13 cellular contexts compared by ENCODE assay signal in the genomic region with DNA sequence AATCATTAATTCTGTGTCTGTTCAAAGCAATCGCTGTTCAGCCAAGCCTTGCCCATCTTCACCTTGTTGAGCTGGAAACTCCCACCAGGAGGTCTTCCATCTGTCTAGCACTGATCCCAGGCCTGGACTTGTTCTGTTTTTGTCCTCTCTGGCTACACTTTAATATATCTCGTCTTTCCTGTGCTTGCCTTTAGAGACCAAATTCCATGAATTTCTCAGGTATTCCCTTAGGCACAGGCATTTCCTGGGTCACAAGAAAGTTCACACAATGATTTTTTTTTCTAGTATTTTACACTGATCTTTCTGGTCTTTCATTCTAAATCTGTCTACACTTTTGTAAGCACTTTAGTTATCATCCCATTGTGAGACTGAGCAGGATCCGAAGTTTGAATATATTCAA.
DNase-seq lines count a peak whose midpoint lies in the region; ATAC-seq and TF ChIP-seq lines count a peak whose summit lies in the region.
"Had no signal": no experiment of that assay in that cellular context is flagged by ENCODE, and none has a peak within 500 bp of the region (broad histone marks: within the 10 kb centered on the region; RNA-seq: fewer than 3 reads in every experiment).

No MANE protein-coding gene starts in this region.

- H3K4me1 ChIP-seq in trophoblast cell (ENCODE audit: control insufficient read depth in 1 of 2, insufficient read depth in 2 of 2, low read length in 2 of 2), result peaks cover 3 to 10% of the 10 kb centered on the region in 2 experiments
- peaks cover under 1% of the 10 kb centered on the region for H3K4me1 ChIP-seq in hepatocyte (ENCODE audit: insufficient read depth)

- peaks cover 86% of the 10 kb centered on the region for H3K4me1 Mint-ChIP-seq in activated CD4-positive, alpha-beta T cell treated with anti-CD3 and anti-CD28 coated beads for 36 hours
- peaks cover 45% of the 10 kb centered on the region for H3K4me1 Mint-ChIP-seq in WTC11

- H3K9me2 ChIP-seq in hepatocyte (replicated peaks; ENCODE audit: insufficient read depth), result no peaks in the 10 kb centered on the region

- ATAC-seq in activated CD4-positive, alpha-beta T cell treated with anti-CD3 and anti-CD28 coated beads for 36 hours, result no peak
- ATAC-seq in WTC11, result no peak
- ATAC-seq: PC-3 had no signal

- no peaks in the 10 kb centered on the region for H4K20me1 ChIP-seq in hepatocyte (ENCODE audit: insufficient read depth, poor library complexity, severe bottlenecking)

- no peaks in the 10 kb centered on the region for H3K36me3 ChIP-seq in trophoblast cell (ENCODE audit: control insufficient read depth in 1 of 2, insufficient read depth in 2 of 2, low read length in 2 of 2)
- no peaks in the 10 kb centered on the region for H3K36me3 ChIP-seq in hepatocyte (replicated peaks; ENCODE audit: insufficient read depth, low read depth)

- H4K8ac ChIP-seq in trophoblast cell (ENCODE audit: low read depth, low read length), result no peak overlapping the region

- intact Hi-C loops in activated CD4-positive, alpha-beta T cell treated with anti-CD3 and anti-CD28 coated beads for 36 hours (cut with DNase I, micrococcal nuclease), result no loop called here

- no peak overlapping the region for H2AFZ ChIP-seq in trophoblast cell (ENCODE audit: insufficient read depth, low read length, poor library complexity)
- no peak overlapping the region for H2AFZ ChIP-seq in hepatocyte

- no peak overlapping the region for H3K4me3 Mint-ChIP-seq in activated CD4-positive, alpha-beta T cell treated with anti-CD3 and anti-CD28 coated beads for 36 hours
- no peak overlapping the region for H3K4me3 Mint-ChIP-seq in WTC11

- H4K12ac ChIP-seq in trophoblast cell (ENCODE audit: low read depth, low read length), result no peak overlapping the region

- H3K4me3 ChIP-seq in trophoblast cell (ENCODE audit: low read depth, low read length), result no peak overlapping the region
- no peak overlapping the region for H3K4me3 ChIP-seq in hepatocyte

- H3K14ac ChIP-seq in trophoblast cell (ENCODE audit: low read length), result no peak overlapping the region

- H3K4me2 ChIP-seq in trophoblast cell (ENCODE audit: low read length) (no peak overlapping the region), hepatocyte (no peak overlapping the region)

- H4K91ac ChIP-seq in trophoblast cell (ENCODE audit: low read depth, low read length), result no peak overlapping the region

- H3K36me3 Mint-ChIP-seq in activated CD4-positive, alpha-beta T cell treated with anti-CD3 and anti-CD28 coated beads for 36 hours (ENCODE audit: low read depth), result no peaks in the 10 kb centered on the region
- peaks cover 10% of the 10 kb centered on the region for H3K36me3 Mint-ChIP-seq in WTC11

- no peak overlapping the region for H3K23ac ChIP-seq in trophoblast cell (ENCODE audit: low read length)

- H3K27ac Mint-ChIP-seq in activated CD4-positive, alpha-beta T cell treated with anti-CD3 and anti-CD28 coated beads for 36 hours, result peak overlapping the region; percentile 44
- H3K27ac Mint-ChIP-seq in WTC11, result peak overlapping the region; percentile 77

- H3K27me3 ChIP-seq in trophoblast cell (ENCODE audit: insufficient read depth, low read length) (no peaks in the 10 kb centered on the region), hepatocyte (no peaks in the 10 kb centered on the region)

- CTCF ChIA-PET in activated CD4-positive, alpha-beta T cell treated with anti-CD3 and anti-CD28 coated beads for 36 hours (lab: Charles Lee), result interaction anchor here (0.6 to 1.9 kb wide), 4 partner anchors 8 to 114 kb away, joined by 3 to 6 read pairs (median 3); no protein-coding TSS in a partner anchor
- CTCF ChIA-PET in WTC11 (lab: Charles Lee), result no interaction called here

- WGBS in trophoblast cell (ENCODE audit: extremely low coverage, insufficient coverage, insufficient read length), result no CpG with 5 or more reads among the region's 3 CpGs
- 56% methylated on average over 3 of the region's 3 CpGs for WGBS in hepatocyte (ENCODE audit: low lambda C conversion rate, missing lambda C conversion rate)

- H2BK5ac ChIP-seq in trophoblast cell (ENCODE audit: low read depth, low read length, poor library complexity), result no peak overlapping the region

- H3K79me2 ChIP-seq in trophoblast cell (ENCODE audit: control insufficient read depth, insufficient read depth, low read length, poor library complexity) (no peaks in the 10 kb centered on the region), hepatocyte (no peaks in the 10 kb centered on the region)

- H3K18ac ChIP-seq in trophoblast cell (ENCODE audit: low read length), result no peak overlapping the region

- no peak overlapping the region for H3K4ac ChIP-seq in trophoblast cell (ENCODE audit: low read depth, low read length)

- no peaks in the 10 kb centered on the region for H3K9me3 Mint-ChIP-seq in activated CD4-positive, alpha-beta T cell treated with anti-CD3 and anti-CD28 coated beads for 36 hours (ENCODE audit: low read depth)
- H3K9me3 Mint-ChIP-seq in WTC11, result peaks cover 8% of the 10 kb centered on the region

- no peak overlapping the region for H3K9ac ChIP-seq in trophoblast cell (ENCODE audit: low read length)

- H2BK12ac ChIP-seq in trophoblast cell (ENCODE audit: low read length), result no peak overlapping the region

- H3K27ac ChIP-seq in epithelial cell of prostate (peak overlapping the region; percentile 11), trophoblast cell (ENCODE audit: low read depth, low read length) (peak overlapping the region; percentile 21), hepatocyte (no peak overlapping the region)

- POLR2A ChIA-PET in activated CD4-positive, alpha-beta T cell treated with anti-CD3 and anti-CD28 coated beads for 36 hours (lab: Charles Lee), result no interaction called here
- POLR2A ChIA-PET in WTC11 (lab: Charles Lee), result interaction anchor here (0.6 kb wide), 1 partner anchor 131 kb away, joined by 3 read pairs; no protein-coding TSS in a partner anchor

- H3K9me3 ChIP-seq in trophoblast cell (ENCODE audit: insufficient read depth, low read depth, low read length), result no peaks in the 10 kb centered on the region
- no peaks in the 10 kb centered on the region for H3K9me3 ChIP-seq in hepatocyte (ENCODE audit: low read depth)

- no peak overlapping the region for H2BK120ac ChIP-seq in trophoblast cell (ENCODE audit: insufficient read depth, low read length, poor library complexity)

- DNase-seq in activated CD4-positive, alpha-beta T cell treated with anti-CD3 and anti-CD28 coated beads for 36 hours, result no peak
- no peak for DNase-seq in activated CD4-positive, alpha-beta T cell treated with anti-CD3 and anti-CD28 coated beads, Interleukin-2, amount 50 U/mL, for 4 hours
- no peak for DNase-seq in WTC11 (ENCODE audit: low spot score)
- DNase-seq in epithelial cell of prostate (ENCODE audit: low read depth, low spot score), result no peak
- DNase-seq in trophoblast cell, result peak in 1 of 2 donors; percentile 44
- no peak for DNase-seq in hepatocyte (ENCODE audit: low spot score)
- DNase-seq in HCEC 1CT, result no peak
- DNase-seq in LoVo (ENCODE audit: low spot score), result no peak
- DNase-seq: C1 segment of cervical spinal cord, KG1, NCI-H1092, NCI-H69, PC-3 had no signal

- no peak for TF ChIP-seq CTCF in WTC11 (IDR thresholded peaks at IDR 0.05)
- no peak for TF ChIP-seq CTCF in hepatocyte (IDR thresholded peaks at IDR 0.05; ENCODE audit: poor library complexity)

- no peaks in the 10 kb centered on the region for H3K27me3 Mint-ChIP-seq in activated CD4-positive, alpha-beta T cell treated with anti-CD3 and anti-CD28 coated beads for 36 hours
- peaks cover 4% of the 10 kb centered on the region; the same call in 1 of the 2 replicates for H3K27me3 Mint-ChIP-seq in WTC11 (ENCODE audit: low read depth)

- H3K79me1 ChIP-seq in trophoblast cell (ENCODE audit: low read length), result peaks cover 8% of the 10 kb centered on the region

- no peak overlapping the region for H2AK5ac ChIP-seq in trophoblast cell (ENCODE audit: low read length)

TF ChIP-seq in WTC11, 78 proteins besides CTCF, POLR2A, EP300 and RAD21 (continues in another document):
- TF ChIP-seq ZNF396 (CRISPR knock-in tag; IDR thresholded peaks at IDR 0.05; ENCODE audit: borderline replicate concordance) (no peak), ESRRA (CRISPR knock-in tag; IDR thresholded peaks at IDR 0.05; ENCODE audit: borderline replicate concordance) (no peak)
- TF ChIP-seq, protein P1, sequence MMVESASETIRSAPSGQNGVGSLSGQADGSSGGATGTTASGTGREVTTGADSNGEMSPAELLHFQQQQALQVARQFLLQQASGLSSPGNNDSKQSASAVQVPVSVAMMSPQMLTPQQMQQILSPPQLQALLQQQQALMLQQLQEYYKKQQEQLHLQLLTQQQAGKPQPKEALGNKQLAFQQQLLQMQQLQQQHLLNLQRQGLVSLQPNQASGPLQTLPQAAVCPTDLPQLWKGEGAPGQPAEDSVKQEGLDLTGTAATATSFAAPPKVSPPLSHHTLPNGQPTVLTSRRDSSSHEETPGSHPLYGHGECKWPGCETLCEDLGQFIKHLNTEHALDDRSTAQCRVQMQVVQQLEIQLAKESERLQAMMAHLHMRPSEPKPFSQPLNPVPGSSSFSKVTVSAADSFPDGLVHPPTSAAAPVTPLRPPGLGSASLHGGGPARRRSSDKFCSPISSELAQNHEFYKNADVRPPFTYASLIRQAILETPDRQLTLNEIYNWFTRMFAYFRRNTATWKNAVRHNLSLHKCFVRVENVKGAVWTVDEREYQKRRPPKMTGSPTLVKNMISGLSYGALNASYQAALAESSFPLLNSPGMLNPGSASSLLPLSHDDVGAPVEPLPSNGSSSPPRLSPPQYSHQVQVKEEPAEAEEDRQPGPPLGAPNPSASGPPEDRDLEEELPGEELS (CRISPR knock-in tag; IDR thresholded peaks at IDR 0.05), result no peak
- TF ChIP-seq, protein P2, sequence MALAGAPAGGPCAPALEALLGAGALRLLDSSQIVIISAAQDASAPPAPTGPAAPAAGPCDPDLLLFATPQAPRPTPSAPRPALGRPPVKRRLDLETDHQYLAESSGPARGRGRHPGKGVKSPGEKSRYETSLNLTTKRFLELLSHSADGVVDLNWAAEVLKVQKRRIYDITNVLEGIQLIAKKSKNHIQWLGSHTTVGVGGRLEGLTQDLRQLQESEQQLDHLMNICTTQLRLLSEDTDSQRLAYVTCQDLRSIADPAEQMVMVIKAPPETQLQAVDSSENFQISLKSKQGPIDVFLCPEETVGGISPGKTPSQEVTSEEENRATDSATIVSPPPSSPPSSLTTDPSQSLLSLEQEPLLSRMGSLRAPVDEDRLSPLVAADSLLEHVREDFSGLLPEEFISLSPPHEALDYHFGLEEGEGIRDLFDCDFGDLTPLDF (CRISPR knock-in tag; IDR thresholded peaks at IDR 0.05), result no peak
